Comparison of ENCODE assay signal across 8 cellular contexts in the genomic region with DNA sequence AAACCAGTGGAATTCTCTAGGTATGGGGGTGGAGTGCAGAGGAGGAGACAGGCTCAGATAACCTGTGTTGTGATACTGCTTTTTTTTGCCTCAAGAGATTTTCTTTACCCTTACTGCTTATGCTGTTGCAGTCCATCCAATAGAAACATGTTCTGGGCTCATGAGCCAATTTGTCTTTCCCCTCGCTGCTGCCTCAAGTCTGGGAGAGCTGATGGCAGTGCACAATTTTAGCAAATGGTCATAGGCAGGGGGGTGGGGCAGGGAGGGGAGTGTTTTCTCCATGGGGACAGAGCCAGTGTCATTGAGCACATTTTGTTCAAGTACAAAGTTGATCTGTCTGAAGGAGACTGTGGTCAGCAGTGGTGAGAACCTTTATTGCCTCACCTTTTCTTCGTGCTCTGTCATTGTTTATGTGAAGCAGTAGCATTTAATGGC.
DNase-seq lines count a peak whose midpoint lies in the region; ATAC-seq and TF ChIP-seq lines count a peak whose summit lies in the region.

No MANE protein-coding gene starts in this region.

- H3K36me3 ChIP-seq in CD4-positive, alpha-beta memory T cell (ENCODE audit: insufficient read depth, low read length): no peaks in the 10 kb centered on the region

- peak overlapping the region; percentile 43 to 83 (median 77) for H3K27ac Mint-ChIP-seq in CD4-positive, alpha-beta memory T cell
- H3K27ac Mint-ChIP-seq in T-helper 17 cell: peak overlapping the region; percentile 97
- H3K27ac Mint-ChIP-seq in nephron progenitor cell: peak overlapping the region; percentile 13

- H3K27me3 Mint-ChIP-seq in CD4-positive, alpha-beta memory T cell: no peaks in the 10 kb centered on the region
- no peaks in the 10 kb centered on the region for H3K27me3 Mint-ChIP-seq in T-helper 17 cell
- H3K27me3 Mint-ChIP-seq in nephron progenitor cell (ENCODE audit: low read depth, poor library complexity): peaks cover 4% of the 10 kb centered on the region

- intact Hi-C loops in CD4-positive, alpha-beta memory T cell (cut with micrococcal nuclease): no loop called here

- no peaks in the 10 kb centered on the region for H3K27me3 ChIP-seq in CD4-positive, alpha-beta memory T cell (ENCODE audit: insufficient read depth, low read length)

- H3K4me3 ChIP-seq in CD4-positive, alpha-beta memory T cell (ENCODE audit: low read length in 2 of 2): no peak overlapping the region

- ATAC-seq in T-helper 17 cell (no peak), HG02588 (IDR thresholded peaks at IDR 0.05; ENCODE audit: unreplicated experiment) (no peak)

- peak overlapping the region; percentile 12 for H3K27ac ChIP-seq in CD4-positive, alpha-beta memory T cell (ENCODE audit: low read depth, low read length)

- no peak for TF ChIP-seq CTCF in nephron progenitor cell (IDR thresholded peaks at IDR 0.05)

- H3K9me3 Mint-ChIP-seq in CD4-positive, alpha-beta memory T cell: peaks cover 0 to 2% (median 0%) of the 10 kb centered on the region in 8 donors
- H3K9me3 Mint-ChIP-seq in nephron progenitor cell: no peaks in the 10 kb centered on the region

- peaks cover 87% of the 10 kb centered on the region for H3K4me1 ChIP-seq in CD4-positive, alpha-beta memory T cell (ENCODE audit: insufficient read depth, low read length)

- H3K9me3 ChIP-seq in CD4-positive, alpha-beta memory T cell (ENCODE audit: control insufficient read depth in 1 of 2, low read length in 2 of 2): no peaks in the 10 kb centered on the region
- H3K9me3 ChIP-seq in T-helper 17 cell (ENCODE audit: control insufficient read depth, low read length, poor library complexity, severe bottlenecking): no peaks in the 10 kb centered on the region

- H3K4me1 Mint-ChIP-seq in CD4-positive, alpha-beta memory T cell: peaks cover 59 to 95% (median 80%) of the 10 kb centered on the region in 4 donors
- H3K4me1 Mint-ChIP-seq in T-helper 17 cell (peaks cover 51% of the 10 kb centered on the region), nephron progenitor cell (peaks cover 32% of the 10 kb centered on the region)

- POLR2A ChIA-PET in CD4-positive, alpha-beta memory T cell (lab: Charles Lee; ENCODE audit: partially characterized antibody): interaction anchor here (1.3 kb wide), 1 partner anchor 16 kb away, joined by 5 read pairs; no protein-coding TSS in a partner anchor

- CTCF ChIA-PET in CD4-positive, alpha-beta memory T cell (lab: Charles Lee; ENCODE audit: partially characterized antibody): interaction anchor here (1.5 kb wide), 1 partner anchor 220 kb away, joined by 4 read pairs; no protein-coding TSS in a partner anchor

- peak overlapping the region in 6 of 8 donors; percentile 7 to 72 (median 26) for H3K4me3 Mint-ChIP-seq in CD4-positive, alpha-beta memory T cell
- H3K4me3 Mint-ChIP-seq in T-helper 17 cell (no peak overlapping the region), nephron progenitor cell (no peak overlapping the region)

- DNase-seq in CD4-positive, alpha-beta memory T cell: peak in 1 of 5 donors; percentile 36
- no peak for DNase-seq in T-helper 17 cell
- DNase-seq in globus pallidus (ENCODE audit: low spot score): peak; percentile 46
- DNase-seq in nephron progenitor cell: peak; percentile 2
- no peak for DNase-seq in stimulated activated naive CD4-positive, alpha-beta T cell treated with Interleukin-2 at 50 U/mL for 16 hours (lab: John Stamatoyannopoulos, UW)
- no peak for DNase-seq in GOT3 (lab: John Stamatoyannopoulos, UW)
- DNase-seq in NCI-H446 (lab: John Stamatoyannopoulos, UW): no peak

- H3K36me3 Mint-ChIP-seq in CD4-positive, alpha-beta memory T cell: peaks cover 24 to 58% of the 10 kb centered on the region in 2 donors
- H3K36me3 Mint-ChIP-seq in T-helper 17 cell (ENCODE audit: low read depth): peaks cover 6% of the 10 kb centered on the region
- H3K36me3 Mint-ChIP-seq in nephron progenitor cell (ENCODE audit: low read depth): no peaks in the 10 kb centered on the region

Comparison
In these comparisons a context has a peak if more than half of its experiments do, and no peak if none do; other contexts are left out.
1. DNase-seq: peak in globus pallidus (single experiment) and nephron progenitor cell (single experiment); none in T-helper 17 cell (0 of 3), stimulated activated naive CD4-positive, alpha-beta T cell treated with Interleukin-2 at 50 U/mL for 16 hours (single experiment), GOT3 (single experiment) and NCI-H446 (0 of 2).
2. H3K27ac Mint-ChIP-seq: peak in every context shown above with its lines; median percentile 97 in T-helper 17 cell; 77 in CD4-positive, alpha-beta memory T cell; 13 in nephron progenitor cell.
3. H3K4me3 Mint-ChIP-seq: peak in CD4-positive, alpha-beta memory T cell (6 of 8); none in T-helper 17 cell (single experiment) and nephron progenitor cell (single experiment).